Comparison of ENCODE assay signal across 1 cellular context in genomic region chr22:39296981-39297489, GRCh38.
TF ChIP-seq lines count a peak whose summit lies in the region.

No MANE protein-coding gene starts in this region.

TF ChIP-seq in A549, 52 proteins besides CTCF, POLR2A, EP300 and RAD21 (continued from another document):
- TF ChIP-seq REST (IDR thresholded peaks at IDR 0.05) (no peak), JUNB (IDR thresholded peaks at IDR 0.05) (no peak), JUN (IDR thresholded peaks at IDR 0.05) (no peak), HES2 (IDR thresholded peaks at IDR 0.05) (no peak), HOXB13 (CRISPR knock-in tag; IDR thresholded peaks at IDR 0.05; ENCODE audit: low read depth) (no peak), RARB (CRISPR knock-in tag; IDR thresholded peaks at IDR 0.05) (no peak), EHF (CRISPR knock-in tag; IDR thresholded peaks at IDR 0.05) (no peak), HOXA7 (CRISPR knock-in tag; IDR thresholded peaks at IDR 0.05) (no peak), CBX2 (IDR thresholded peaks at IDR 0.05; ENCODE audit: borderline replicate concordance, low read depth) (no peak), CEBPB (IDR thresholded peaks at IDR 0.05) (no peak)
